14 cellular contexts compared by ENCODE assay signal in the genomic region with DNA sequence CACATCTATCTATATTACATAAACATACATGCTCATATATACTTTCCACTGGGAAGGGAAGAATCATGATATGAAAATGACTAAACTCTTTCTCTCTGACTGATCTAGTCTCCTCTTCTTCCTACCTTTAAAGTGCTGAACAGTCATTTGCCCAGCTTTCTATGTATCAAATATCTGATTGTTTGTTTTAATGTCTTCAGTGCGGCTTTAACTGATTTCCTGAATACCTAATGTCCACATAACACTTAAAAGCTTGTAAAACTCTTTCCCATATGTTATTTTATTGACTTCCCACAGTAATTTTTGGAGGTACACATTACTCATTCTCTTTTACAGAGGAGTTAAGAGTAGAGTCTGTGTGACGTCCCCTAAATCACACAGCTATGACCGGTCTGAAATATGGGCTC. TPM values are rescaled to one million over a fixed set of nuclear protein-coding genes. Genes with fewer than 3 reads are reported as not detected.
DNase-seq lines count a peak whose midpoint lies in the region; ATAC-seq and TF ChIP-seq lines count a peak whose summit lies in the region.
"Had no signal": no experiment of that assay in that cellular context is flagged by ENCODE, and none has a peak within 500 bp of the region (broad histone marks: within the 10 kb centered on the region; RNA-seq: fewer than 3 reads in every experiment).

No MANE protein-coding gene starts in this region.

- no peak for TF ChIP-seq POLR2A in body of pancreas (IDR thresholded peaks at IDR 0.05)

- H3K4me1 Mint-ChIP-seq in central memory CD8-positive, alpha-beta T cell, result peaks cover 75% of the 10 kb centered on the region

- TF ChIP-seq CTCF in BJ (IDR thresholded peaks at IDR 0.05; ENCODE audit: insufficient read depth, low read depth, low read length), result no peak
- TF ChIP-seq CTCF in LNCaP clone FGC (IDR thresholded peaks at IDR 0.05; ENCODE audit: control insufficient read depth, extremely low read depth, insufficient read depth), result no peak
- no peak for TF ChIP-seq CTCF in body of pancreas (IDR thresholded peaks at IDR 0.05)

- H3K4me1 ChIP-seq in body of pancreas, result no peaks in the 10 kb centered on the region

- H3K27me3 ChIP-seq in BJ (ENCODE audit: control insufficient read depth, insufficient read depth, low read length) (no peaks in the 10 kb centered on the region), body of pancreas (no peaks in the 10 kb centered on the region)
- H3K27me3 ChIP-seq: BLaER1, left lung had no signal

- peaks cover 28% of the 10 kb centered on the region for H3K36me3 Mint-ChIP-seq in central memory CD8-positive, alpha-beta T cell (ENCODE audit: insufficient read depth)

- ATAC-seq in central memory CD8-positive, alpha-beta T cell (replicated peaks; ENCODE audit: extremely low read depth, poor library complexity, severe bottlenecking), result no peak
- ATAC-seq in body of pancreas (no peak), HG03342 (IDR thresholded peaks at IDR 0.05; ENCODE audit: unreplicated experiment) (no peak), GM19035 (IDR thresholded peaks at IDR 0.05; ENCODE audit: unreplicated experiment) (no peak)
- ATAC-seq: left lung had no signal

- intact Hi-C loops in body of pancreas (cut with DNase I), result no loop called here

- H3K36me3 ChIP-seq in BJ (ENCODE audit: control insufficient read depth, insufficient read depth, low read length), result no peaks in the 10 kb centered on the region
- no peaks in the 10 kb centered on the region for H3K36me3 ChIP-seq in body of pancreas (replicated peaks in 1 of 2; ENCODE audit: insufficient read depth in 1 of 2, low read depth in 2 of 2)
- H3K36me3 ChIP-seq: BLaER1, left lung had no signal

- H3K27ac ChIP-seq in body of pancreas, result no peak overlapping the region
- H3K27ac ChIP-seq: BLaER1, left lung had no signal

- H3K27me3 Mint-ChIP-seq in central memory CD8-positive, alpha-beta T cell, result no peaks in the 10 kb centered on the region

- WGBS in body of pancreas, 2 donors, result 42 to 43% methylated on average over 3 of the region's 3 CpGs

- H3K27ac Mint-ChIP-seq in central memory CD8-positive, alpha-beta T cell (ENCODE audit: low read depth), result peak overlapping the region; percentile 100

- H3K9me3 ChIP-seq in body of pancreas, result no peaks in the 10 kb centered on the region
- H3K9me3 ChIP-seq: BLaER1, left lung had no signal

- H3K9me3 Mint-ChIP-seq in central memory CD8-positive, alpha-beta T cell, result no peaks in the 10 kb centered on the region

- H3K4me3 Mint-ChIP-seq in central memory CD8-positive, alpha-beta T cell, result peak overlapping the region; percentile 78

- POLR2A ChIA-PET in BJ (lab: Charles Lee), result no interaction called here

- CTCF ChIA-PET in BJ (lab: Yijun Ruan, JAX), result no interaction called here

- DNase-seq in BJ (ENCODE audit: low read depth) (peak; percentile 64), ELR (ENCODE audit: low read depth) (peak; percentile 61), LNCaP clone FGC (ENCODE audit: low read depth) (peak; percentile 53), ecto neural progenitor cell (ENCODE audit: low spot score) (no peak), body of pancreas (no peak)
- no peak for DNase-seq in central memory CD8-positive, alpha-beta T cell (ENCODE audit: low spot score in 2 of 2)
- DNase-seq: amygdala, glutamatergic neuron, left lung, NCI-H526 had no signal

- H3K4me3 ChIP-seq in BJ (ENCODE audit: low read depth, low read length) (no peak overlapping the region), LNCaP clone FGC (ENCODE audit: low read depth, low read length) (no peak overlapping the region), body of pancreas (no peak overlapping the region)
- H3K4me3 ChIP-seq: BLaER1, left lung had no signal

RNA-seq across cellular contexts. Expression of a gene that starts 28.2 kb away (rescaled TPM):
- 11.1 and 13.8 TPM in 2 replicates for polyA plus RNA-seq in BJ (2011; rRNA removed)
- polyA minus RNA-seq in BJ (2011; rRNA and poly(A)+ RNA removed), result 6.7 and 7.8 TPM in 2 replicates
- 10 to 100 TPM; 14.8 to 25.4 TPM for total RNA-seq in body of pancreas

RNA-seq across cellular contexts. Expression of a gene that starts 33.5 kb away (rescaled TPM):
- polyA plus RNA-seq in BJ (2011; rRNA removed), result not detected in 2 replicates
- not detected in 2 replicates for polyA minus RNA-seq in BJ (2011; rRNA and poly(A)+ RNA removed)
- total RNA-seq in body of pancreas, result not detected
- total RNA-seq: SK-MEL-5 had no signal

RNA-seq across cellular contexts. Expression of a gene that starts 42.5 kb away (rescaled TPM):
- polyA plus RNA-seq in BJ (2011; rRNA removed), result 73.8 and 126 TPM in 2 replicates
- polyA minus RNA-seq in BJ (2011; rRNA and poly(A)+ RNA removed), result 41.6 and 55.4 TPM in 2 replicates
- 10 to 100 TPM; 38.1 to 65.6 TPM for total RNA-seq in body of pancreas

Comparison
In these comparisons a context has a peak if more than half of its experiments do, and no peak if none do; other contexts are left out.
1. DNase-seq: peak in BJ (single experiment), ELR (single experiment) and LNCaP clone FGC (single experiment); none in central memory CD8-positive, alpha-beta T cell (0 of 2), ecto neural progenitor cell (single experiment) and body of pancreas (0 of 4).